14 cellular contexts compared by ENCODE assay signal in genomic region chr5:1133510-1134255, GRCh38. TPM values are rescaled to one million over a fixed set of nuclear protein-coding genes. Genes with fewer than 3 reads are reported as not detected.
DNase-seq lines count a peak whose midpoint lies in the region; ATAC-seq lines count a peak whose summit lies in the region.
"Had no signal": no experiment of that assay in that cellular context is flagged by ENCODE, and none has a peak within 500 bp of the region (broad histone marks: within the 10 kb centered on the region; RNA-seq: fewer than 3 reads in every experiment).

No MANE protein-coding gene starts in this region.

- H3K27me3 ChIP-seq in H7 (ENCODE audit: control insufficient read depth, insufficient read depth, low read length): no peaks in the 10 kb centered on the region
- H3K27me3 ChIP-seq: adrenal gland, esophagus muscularis mucosa had no signal

- H3K27ac Mint-ChIP-seq in memory B cell: peak overlapping the region; percentile 77
- no peak overlapping the region for H3K27ac Mint-ChIP-seq in activated T-cell treated with anti-CD3 and anti-CD28 coated beads, Interleukin-2, amount 50 U/mL, for 24 hours

- intact Hi-C loops in posterior vena cava (cut with DNase I): no loop called here

- peak overlapping the region; percentile 11 for H3K4me3 Mint-ChIP-seq in memory B cell
- no peak overlapping the region for H3K4me3 Mint-ChIP-seq in activated T-cell treated with anti-CD3 and anti-CD28 coated beads, Interleukin-2, amount 50 U/mL, for 24 hours

- H3K4me3 ChIP-seq in H7 (ENCODE audit: insufficient read depth, low read depth, low read length): no peak overlapping the region
- H3K4me3 ChIP-seq: adrenal gland, esophagus muscularis mucosa, lung had no signal

- H3K36me3 ChIP-seq in H7 (replicated peaks; ENCODE audit: control insufficient read depth, insufficient read depth, low read length): no peaks in the 10 kb centered on the region
- H3K36me3 ChIP-seq: adrenal gland, esophagus muscularis mucosa had no signal

- peaks cover 37% of the 10 kb centered on the region for H3K4me1 Mint-ChIP-seq in memory B cell
- H3K4me1 Mint-ChIP-seq in activated T-cell treated with anti-CD3 and anti-CD28 coated beads, Interleukin-2, amount 50 U/mL, for 24 hours (ENCODE audit: low read depth): peaks cover 1% of the 10 kb centered on the region

- DNase-seq in NAMALWA (ENCODE audit: low spot score): peak; percentile 89
- no peak for DNase-seq in memory B cell (ENCODE audit: low spot score in 2 of 2)
- DNase-seq in H7: no peak
- no peak for DNase-seq in posterior vena cava (ENCODE audit: low spot score)
- DNase-seq in activated T-cell treated with anti-CD3 and anti-CD28 coated beads, Interleukin-2, amount 50 U/mL, for 24 hours: no peak
- DNase-seq: activated T-cell treated with anti-CD3 and anti-CD28 coated beads, Interleukin-2, amount 50 U/mL, for 1 hour; cerebellar nuclear complex; NCI-H1092 had no signal

- ATAC-seq in GM18861 (IDR thresholded peaks at IDR 0.05; ENCODE audit: unreplicated experiment) (peak; percentile 33), GM21786 (IDR thresholded peaks at IDR 0.05; ENCODE audit: unreplicated experiment) (peak; percentile 30), memory B cell (ENCODE audit: low read depth) (peak; percentile 14)
- ATAC-seq in activated CD4-positive, CD25-positive, alpha-beta regulatory T cell treated with anti-CD3 and anti-CD28 coated beads, Interleukin-2, amount 50 U/mL, for 24 hours: no peak

- no peaks in the 10 kb centered on the region for H3K9me3 Mint-ChIP-seq in memory B cell
- H3K9me3 Mint-ChIP-seq in activated T-cell treated with anti-CD3 and anti-CD28 coated beads, Interleukin-2, amount 50 U/mL, for 24 hours: peaks cover 2% of the 10 kb centered on the region

- no peaks in the 10 kb centered on the region for H3K36me3 Mint-ChIP-seq in memory B cell
- H3K36me3 Mint-ChIP-seq in activated T-cell treated with anti-CD3 and anti-CD28 coated beads, Interleukin-2, amount 50 U/mL, for 24 hours (ENCODE audit: low read depth): no peaks in the 10 kb centered on the region

- H3K27me3 Mint-ChIP-seq in memory B cell: peaks cover 3% of the 10 kb centered on the region
- no peaks in the 10 kb centered on the region for H3K27me3 Mint-ChIP-seq in activated T-cell treated with anti-CD3 and anti-CD28 coated beads, Interleukin-2, amount 50 U/mL, for 24 hours

RNA-seq across cellular contexts. Expression of gene SLC12A7, which starts 21.8 kb away (rescaled TPM):
- total RNA-seq in H7 (2014; rRNA removed; shearing (Covaris generic)): 17.7 and 19.8 TPM in 2 replicates
- total RNA-seq in posterior vena cava: 10 to 100 TPM; 23.8 to 34.6 TPM

Comparison
In these comparisons a context has a peak if more than half of its experiments do, and no peak if none do; other contexts are left out.
1. ATAC-seq: peak in GM18861 (single experiment), GM21786 (single experiment) and memory B cell (single experiment); none in activated CD4-positive, CD25-positive, alpha-beta regulatory T cell treated with anti-CD3 and anti-CD28 coated beads, Interleukin-2, amount 50 U/mL, for 24 hours (0 of 2).